In the genomic region with DNA sequence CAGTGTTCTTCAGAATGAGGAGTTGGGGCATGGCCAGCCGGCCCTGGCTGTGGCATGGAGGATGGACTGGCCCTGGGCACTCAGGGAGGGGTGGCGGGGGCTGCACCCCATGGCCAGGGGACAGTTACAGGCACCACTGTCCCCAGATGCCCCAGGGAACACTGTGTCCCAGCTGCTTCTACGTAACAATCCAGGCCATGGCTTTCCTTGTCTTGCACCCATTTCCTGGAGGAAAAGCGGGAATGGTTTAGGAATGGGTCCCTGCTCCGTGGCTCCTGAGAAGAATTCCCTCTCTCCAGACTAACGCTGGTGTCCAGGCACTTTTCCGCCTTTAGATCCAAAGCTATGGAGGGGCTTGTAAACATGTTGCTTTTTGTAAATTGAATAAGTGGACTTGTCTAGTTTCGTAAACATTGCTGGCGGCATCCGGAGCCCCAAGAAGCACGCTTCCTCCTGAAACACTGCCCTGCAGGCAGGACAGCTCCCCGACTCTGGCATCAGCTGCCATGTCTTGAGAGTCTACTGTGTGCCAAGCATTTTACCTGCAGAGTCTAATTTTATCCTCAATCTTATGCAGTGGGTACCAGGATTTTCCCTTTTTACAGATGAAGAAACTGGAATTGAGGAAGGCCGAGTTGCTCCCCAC, we compare ENCODE assay signal across 8 cellular contexts.
DNase-seq lines count a peak whose midpoint lies in the region; ATAC-seq and TF ChIP-seq lines count a peak whose summit lies in the region.

No MANE protein-coding gene starts in this region.

- no peaks in the 10 kb centered on the region for H3K27me3 Mint-ChIP-seq in activated naive CD8-positive, alpha-beta T cell treated with anti-CD3 and anti-CD28 coated beads, Interleukin-2, amount 10 ng/mL, durations not matched to agents 7 days and 5 days
- no peaks in the 10 kb centered on the region for H3K27me3 Mint-ChIP-seq in memory B cell

- no peak for TF ChIP-seq CTCF in cardiac muscle cell (IDR thresholded peaks at IDR 0.05; ENCODE audit: low read depth, low read length)
- no peak for TF ChIP-seq CTCF in upper lobe of left lung (IDR thresholded peaks at IDR 0.05)

- ATAC-seq in left cardiac atrium: no peak
- no peak for ATAC-seq in activated naive CD8-positive, alpha-beta T cell treated with anti-CD3 and anti-CD28 coated beads, Interleukin-2, amount 10 ng/mL, durations not matched to agents 7 days and 5 days (ENCODE audit: low read depth)
- peak; percentile 4 for ATAC-seq in memory B cell (ENCODE audit: low read depth)
- ATAC-seq in upper lobe of left lung (ENCODE audit: low FRiP score in 2 of 2): peak in 1 of 2 donors; percentile 30

- H3K4me3 ChIP-seq in cardiac muscle cell: no peak overlapping the region
- H3K4me3 ChIP-seq in upper lobe of left lung: peak overlapping the region in 3 of 4 donors; percentile 26 to 40 (median 37)

- H3K27me3 ChIP-seq in cardiac muscle cell (no peaks in the 10 kb centered on the region), upper lobe of left lung (no peaks in the 10 kb centered on the region)

- peak overlapping the region; percentile 20 for H3K27ac ChIP-seq in cardiac muscle cell
- H3K27ac ChIP-seq in upper lobe of left lung: peak overlapping the region; percentile 72 to 84 (median 84)

- H3K4me1 Mint-ChIP-seq in activated naive CD8-positive, alpha-beta T cell treated with anti-CD3 and anti-CD28 coated beads, Interleukin-2, amount 10 ng/mL, durations not matched to agents 7 days and 5 days: peaks cover 37% of the 10 kb centered on the region
- peaks cover 27% of the 10 kb centered on the region for H3K4me1 Mint-ChIP-seq in memory B cell

- peaks cover 8% of the 10 kb centered on the region for H3K36me3 Mint-ChIP-seq in activated naive CD8-positive, alpha-beta T cell treated with anti-CD3 and anti-CD28 coated beads, Interleukin-2, amount 10 ng/mL, durations not matched to agents 7 days and 5 days
- peaks cover 1% of the 10 kb centered on the region for H3K36me3 Mint-ChIP-seq in memory B cell

- no peaks in the 10 kb centered on the region for H3K36me3 ChIP-seq in cardiac muscle cell
- H3K36me3 ChIP-seq in upper lobe of left lung: no peaks in the 10 kb centered on the region

- WGBS in upper lobe of left lung, 2 donors: 49 to 50% methylated on average over 9 to 13 of the region's 13 CpGs

- DNase-seq in cardiac muscle cell (ENCODE audit: low read depth in 1 of 2, low spot score in 1 of 2) (no peak), left cardiac atrium (no peak), memory B cell (ENCODE audit: low spot score in 2 of 2) (no peak), upper lobe of left lung (no peak), hippocampal formation (lab: John Stamatoyannopoulos, UW) (no peak), NCI-H2029 treated with DMSO at 0.1 percent for 48 hours (lab: John Stamatoyannopoulos, UW) (no peak), NCI-H510A treated with DMSO at 0.1 percent for 48 hours (lab: John Stamatoyannopoulos, UW) (no peak)
- no peak for DNase-seq in activated naive CD8-positive, alpha-beta T cell treated with anti-CD3 and anti-CD28 coated beads, Interleukin-2, amount 10 ng/mL, durations not matched to agents 7 days and 5 days

- peak in 2 of 4 donors; percentile 65 to 84 for TF ChIP-seq EP300 in upper lobe of left lung (IDR thresholded peaks at IDR 0.05)

- peak overlapping the region; percentile 72 for H3K4me3 Mint-ChIP-seq in activated naive CD8-positive, alpha-beta T cell treated with anti-CD3 and anti-CD28 coated beads, Interleukin-2, amount 10 ng/mL, durations not matched to agents 7 days and 5 days
- peak overlapping the region; percentile 87 for H3K4me3 Mint-ChIP-seq in memory B cell

- intact Hi-C loops in left cardiac atrium (cut with DNase I): no loop called here

- peak overlapping the region; percentile 78 for H3K27ac Mint-ChIP-seq in activated naive CD8-positive, alpha-beta T cell treated with anti-CD3 and anti-CD28 coated beads, Interleukin-2, amount 10 ng/mL, durations not matched to agents 7 days and 5 days
- H3K27ac Mint-ChIP-seq in memory B cell: peak overlapping the region; percentile 95

- H3K4me1 ChIP-seq in cardiac muscle cell (ENCODE audit: low read depth) (peaks cover 21% of the 10 kb centered on the region), upper lobe of left lung (peaks cover 14 to 41% (median 26%) of the 10 kb centered on the region in 4 donors)

- H3K9me3 Mint-ChIP-seq in activated naive CD8-positive, alpha-beta T cell treated with anti-CD3 and anti-CD28 coated beads, Interleukin-2, amount 10 ng/mL, durations not matched to agents 7 days and 5 days: no peaks in the 10 kb centered on the region
- no peaks in the 10 kb centered on the region for H3K9me3 Mint-ChIP-seq in memory B cell

- POLR2A ChIA-PET in activated naive CD8-positive, alpha-beta T cell treated with anti-CD3 and anti-CD28 coated beads, Interleukin-2, amount 10 ng/mL, durations not matched to agents 7 days and 5 days (lab: Charles Lee): interaction anchor here (0.7 to 2.3 kb wide), 9 partner anchors 10 to 262 kb away, joined by 3 to 7 read pairs (median 4); no protein-coding TSS in a partner anchor

- H3K9me3 ChIP-seq in cardiac muscle cell (ENCODE audit: low read depth) (no peaks in the 10 kb centered on the region), upper lobe of left lung (no peaks in the 10 kb centered on the region)

- no peak for TF ChIP-seq POLR2A in upper lobe of left lung (IDR thresholded peaks at IDR 0.05)
